ENCODE assay signal across 1 cellular context in the genomic region with DNA sequence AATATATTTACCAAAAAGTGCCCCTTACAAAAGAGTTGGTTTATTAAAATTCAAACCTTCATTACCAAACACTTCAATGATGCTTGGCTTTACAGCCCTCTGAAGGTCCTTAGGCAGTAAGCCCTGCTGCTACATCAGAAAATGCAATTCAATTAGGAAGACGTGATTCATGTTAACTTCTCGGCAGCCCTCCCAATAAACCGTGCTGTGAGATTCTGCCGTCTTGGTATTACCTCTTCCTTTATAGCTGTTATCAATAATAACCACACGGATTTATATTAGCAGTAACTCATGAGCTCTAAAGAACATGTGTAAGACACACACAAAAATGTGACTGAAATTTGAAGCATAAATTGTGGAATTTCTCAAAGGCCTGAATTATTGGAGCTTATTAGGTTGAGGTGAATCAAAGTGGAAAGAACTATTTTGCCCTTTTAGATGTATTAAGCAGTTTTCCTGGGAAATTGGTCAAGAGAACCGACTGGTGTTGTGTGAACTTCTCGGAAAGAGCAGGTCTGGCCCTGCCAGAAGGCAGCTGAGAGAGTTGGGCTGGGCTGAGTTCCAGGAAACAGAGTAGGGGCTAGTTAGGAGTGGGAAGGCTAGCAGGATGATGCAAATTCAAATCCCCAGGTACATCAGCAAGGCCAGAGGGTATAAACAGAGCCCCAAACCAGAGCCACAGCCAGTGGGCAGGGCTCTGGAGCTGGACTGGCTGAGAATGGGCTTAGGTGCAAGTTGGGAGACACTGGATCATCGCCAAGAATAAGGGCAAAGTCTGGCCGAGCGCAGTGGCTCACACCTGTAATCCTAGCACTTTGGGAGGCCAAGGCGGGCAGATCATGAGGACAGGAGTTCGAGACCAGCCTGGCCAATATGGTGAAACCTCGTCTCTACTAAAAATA.
TF ChIP-seq lines count a peak whose summit lies in the region.

No MANE protein-coding gene starts in this region.

TF ChIP-seq in IMR-90, 13 proteins besides CTCF, POLR2A, EP300 and RAD21:
- no peak for TF ChIP-seq RCOR1 (IDR thresholded peaks at IDR 0.05; ENCODE audit: insufficient replicate concordance, low read length)
- TF ChIP-seq, protein P1, sequence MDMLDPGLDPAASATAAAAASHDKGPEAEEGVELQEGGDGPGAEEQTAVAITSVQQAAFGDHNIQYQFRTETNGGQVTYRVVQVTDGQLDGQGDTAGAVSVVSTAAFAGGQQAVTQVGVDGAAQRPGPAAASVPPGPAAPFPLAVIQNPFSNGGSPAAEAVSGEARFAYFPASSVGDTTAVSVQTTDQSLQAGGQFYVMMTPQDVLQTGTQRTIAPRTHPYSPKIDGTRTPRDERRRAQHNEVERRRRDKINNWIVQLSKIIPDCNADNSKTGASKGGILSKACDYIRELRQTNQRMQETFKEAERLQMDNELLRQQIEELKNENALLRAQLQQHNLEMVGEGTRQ (IDR thresholded peaks at IDR 0.05; ENCODE audit: low read depth, low read length): no peak
- TF ChIP-seq RFX5 (IDR thresholded peaks at IDR 0.05; ENCODE audit: low read depth, low read length): no peak
- TF ChIP-seq MAZ (IDR thresholded peaks at IDR 0.05; ENCODE audit: borderline replicate concordance, low read depth, low read length): no peak
- no peak for TF ChIP-seq MAFK (IDR thresholded peaks at IDR 0.05; ENCODE audit: low read depth, low read length)
- no peak for TF ChIP-seq NFE2L2 (IDR thresholded peaks at IDR 0.05; ENCODE audit: low read depth, low read length)
- TF ChIP-seq, protein P2, sequence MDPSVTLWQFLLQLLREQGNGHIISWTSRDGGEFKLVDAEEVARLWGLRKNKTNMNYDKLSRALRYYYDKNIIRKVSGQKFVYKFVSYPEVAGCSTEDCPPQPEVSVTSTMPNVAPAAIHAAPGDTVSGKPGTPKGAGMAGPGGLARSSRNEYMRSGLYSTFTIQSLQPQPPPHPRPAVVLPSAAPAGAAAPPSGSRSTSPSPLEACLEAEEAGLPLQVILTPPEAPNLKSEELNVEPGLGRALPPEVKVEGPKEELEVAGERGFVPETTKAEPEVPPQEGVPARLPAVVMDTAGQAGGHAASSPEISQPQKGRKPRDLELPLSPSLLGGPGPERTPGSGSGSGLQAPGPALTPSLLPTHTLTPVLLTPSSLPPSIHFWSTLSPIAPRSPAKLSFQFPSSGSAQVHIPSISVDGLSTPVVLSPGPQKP (IDR thresholded peaks at IDR 0.05; ENCODE audit: borderline replicate concordance, low read depth, low read length): no peak
- no peak for TF ChIP-seq BHLHE40 (IDR thresholded peaks at IDR 0.05; ENCODE audit: low read depth, low read length)
- TF ChIP-seq SMC3 (IDR thresholded peaks at IDR 0.05; ENCODE audit: low read depth, low read length): no peak
- TF ChIP-seq MXI1 (IDR thresholded peaks at IDR 0.05; ENCODE audit: borderline replicate concordance, low read depth, low read length): no peak
- no peak for TF ChIP-seq CEBPB (IDR thresholded peaks at IDR 0.05; ENCODE audit: low read depth, low read length)
- no peak for TF ChIP-seq CHD1 (IDR thresholded peaks at IDR 0.05; ENCODE audit: low read depth, low read length)
- TF ChIP-seq FOS (IDR thresholded peaks at IDR 0.05; ENCODE audit: low read depth, low read length): no peak
TF ChIP-seq in IMR-90: peak in this region for 0.
